In the genomic region with DNA sequence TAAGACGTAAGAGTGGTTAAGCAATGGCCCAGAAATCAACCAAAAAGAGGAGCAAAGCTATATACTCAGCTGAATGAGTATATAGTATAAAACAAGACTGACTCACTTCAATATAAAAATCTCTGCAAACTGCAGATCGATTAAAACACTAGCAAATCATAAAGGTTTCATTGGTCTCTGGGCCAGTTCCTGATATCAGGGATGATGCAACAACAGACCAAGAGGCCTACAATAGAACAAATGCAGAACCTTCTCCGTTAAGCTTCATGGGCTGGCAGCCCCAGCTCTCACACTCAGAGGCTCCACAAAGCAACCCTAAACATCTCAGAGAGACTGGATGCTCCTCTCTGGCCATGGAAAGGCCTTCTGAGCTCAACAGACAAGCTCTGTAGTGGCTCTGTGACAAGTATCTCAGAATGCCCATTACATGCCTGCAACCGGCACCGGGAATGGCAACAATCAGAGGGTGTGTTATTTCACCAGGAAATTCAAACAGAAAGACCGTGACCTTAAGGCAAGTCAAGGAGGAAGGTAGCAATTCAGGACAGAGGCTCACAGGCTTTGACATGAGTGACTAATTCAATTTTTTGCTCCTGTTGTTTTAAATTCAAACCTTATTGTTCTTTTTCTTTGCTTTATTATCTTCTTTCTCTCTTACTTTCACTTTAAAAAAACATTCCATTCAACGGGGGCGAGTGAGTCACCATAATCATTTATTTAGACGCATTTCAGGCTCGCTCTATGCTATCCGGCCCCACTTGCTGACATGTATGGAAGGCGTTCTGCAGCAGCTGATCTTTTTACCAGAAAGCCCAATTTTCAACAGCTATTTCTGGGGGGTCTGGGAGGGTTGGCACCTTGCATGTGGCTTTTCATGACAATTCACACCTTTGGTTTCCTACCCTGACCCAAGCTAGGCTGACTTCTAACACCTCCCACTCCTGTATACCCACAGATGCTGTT, we compare ENCODE assay signal across 9 cellular contexts. TPM values are rescaled to one million over a fixed set of nuclear protein-coding genes. Genes with fewer than 3 reads are reported as not detected.
DNase-seq lines count a peak whose midpoint lies in the region; ATAC-seq, FAIRE-seq and TF ChIP-seq lines count a peak whose summit lies in the region.
"Had no signal": no experiment of that assay in that cellular context is flagged by ENCODE, and none has a peak within 500 bp of the region (broad histone marks: within the 10 kb centered on the region; RNA-seq: fewer than 3 reads in every experiment).

No MANE protein-coding gene starts in this region.

- H3K4me3 ChIP-seq in bronchial epithelial cell (ENCODE audit: low read depth, low read length) (no peak overlapping the region), transverse colon (peak overlapping the region in 2 of 4 donors; percentile 7 to 33)

- no peak for ATAC-seq in HG02623 (IDR thresholded peaks at IDR 0.05; ENCODE audit: unreplicated experiment)

- TF ChIP-seq EP300 in transverse colon (IDR thresholded peaks at IDR 0.05; ENCODE audit: low read depth) = no peak

- peaks cover 16 to 54% (median 41%) of the 10 kb centered on the region in 4 donors for H3K4me1 ChIP-seq in transverse colon

- no peak for FAIRE-seq in bronchial epithelial cell (lab: Jason Lieb, UNC)
- FAIRE-seq: A204.1 had no signal

- H3K27ac ChIP-seq in transverse colon = peak overlapping the region; percentile 76 to 83 (median 78)

- no peaks in the 10 kb centered on the region for H3K9me3 ChIP-seq in transverse colon

- in situ Hi-C loops in transverse colon (cut with MboI; ENCODE audit: low pct_ligation_motif_present in 1 of 4, low pct_unique_long_range_greater_than_20kb in 1 of 4, low sequenced_read_pairs in 3 of 4) = no loop called here

- DNase-seq in NK-92 treated with Interleukin-12 subunit alpha and Interleukin-12 subunit beta, amount 100 ng/mL, for 24 hours (lab: John Stamatoyannopoulos, UW) = peak; percentile 64
- DNase-seq in NK-92 (lab: John Stamatoyannopoulos, UW; ENCODE audit: unreplicated experiment) = no peak
- peak; percentile 56 for DNase-seq in bronchial epithelial cell (ENCODE audit: low read depth)
- peak; percentile 79 to 82 for DNase-seq in lung microvascular endothelial cell (ENCODE audit: low read depth in 2 of 2)
- no peak for DNase-seq in transverse colon
- DNase-seq in posterior vena cava (ENCODE audit: low spot score) = no peak
- no peak for DNase-seq in NCI-H146 treated with DMSO at 0.1 percent for 48 hours (lab: John Stamatoyannopoulos, UW; ENCODE audit: unreplicated experiment)

- intact Hi-C loops in transverse colon (cut with DNase I; ENCODE audit: low total_unique reads) (no loop called here), posterior vena cava (cut with DNase I) (loop anchor here in 1 of 2 donors (10.0 kb wide), 1 partner anchor 74 kb away; no protein-coding TSS in a partner anchor)

- TF ChIP-seq POLR2A in transverse colon (IDR thresholded peaks at IDR 0.05) = no peak

- H3K36me3 ChIP-seq in bronchial epithelial cell (ENCODE audit: control insufficient read depth, insufficient read depth, low read length) = no peaks in the 10 kb centered on the region
- no peaks in the 10 kb centered on the region for H3K36me3 ChIP-seq in transverse colon

- TF ChIP-seq CTCF in bronchial epithelial cell (IDR thresholded peaks at IDR 0.05; ENCODE audit: insufficient read depth, low read length, severe bottlenecking) (no peak), transverse colon (IDR thresholded peaks at IDR 0.05) (no peak)

- H3K27me3 ChIP-seq in bronchial epithelial cell (ENCODE audit: control insufficient read depth, insufficient read depth, low read length) (no peaks in the 10 kb centered on the region), transverse colon (no peaks in the 10 kb centered on the region)

- WGBS in transverse colon (ENCODE audit: low coverage in 1 of 2), 2 donors = 31 to 47% methylated on average over 11 of the region's 12 CpGs

RNA-seq across cellular contexts. Expression of a gene that starts 15.1 kb away (rescaled TPM):
- total RNA-seq in bronchial epithelial cell (0.79 and 4.1 TPM in 2 replicates), lung microvascular endothelial cell (23.8 and 26.4 TPM in 2 replicates), transverse colon (1 to 10 TPM in 3 of 4 donors, under 1 TPM in 1; 0.20 to 8.4 (median 2.6) TPM), posterior vena cava (10 to 100 TPM; 22.3 to 23.5 TPM)

Comparison
In these comparisons a context has a peak if more than half of its experiments do, and no peak if none do; other contexts are left out.
1. DNase-seq: peak in NK-92 treated with Interleukin-12 subunit alpha and Interleukin-12 subunit beta, amount 100 ng/mL, for 24 hours (single experiment), bronchial epithelial cell (single experiment) and lung microvascular endothelial cell (2 of 2); none in NK-92 (single experiment), transverse colon (single experiment), posterior vena cava (single experiment) and NCI-H146 treated with DMSO at 0.1 percent for 48 hours (single experiment).